17 cellular contexts compared by ENCODE assay signal in genomic region chr5:128464596-128464995, GRCh38.
"Had no signal": no experiment of that assay in that cellular context is flagged by ENCODE, and none has a peak within 500 bp of the region (broad histone marks: within the 10 kb centered on the region; RNA-seq: fewer than 3 reads in every experiment).

No MANE protein-coding gene starts in this region.

- DNase-seq: activated CD4-positive, alpha-beta T cell treated with anti-CD3 and anti-CD28 coated beads, Interleukin-2, amount 50 U/mL, for 1 hour; activated CD8-positive, alpha-beta memory T cell treated with anti-CD3 and anti-CD28 coated beads for 24 hours; activated naive CD4-positive, alpha-beta T cell; activated naive CD8-positive, alpha-beta T cell treated with anti-CD3 and anti-CD28 coated beads, Interleukin-2, amount 10 ng/mL, durations not matched to agents 7 days and 5 days; anterior cingulate cortex; glutamatergic neuron; immature natural killer cell; left colon; midbrain; ovary; stimulated activated CD4-positive, alpha-beta T cell treated with anti-CD3 and anti-CD28 coated beads, Interleukin-1b, Interleukin-23, amount 100 ng/mL, for 48 hours; SW 1271 had no signal

- H3K4me1 ChIP-seq: neural progenitor cell had no signal

- ATAC-seq: left colon, sciatic nerve had no signal

- H3K27me3 Mint-ChIP-seq: activated naive CD8-positive, alpha-beta T cell treated with anti-CD3 and anti-CD28 coated beads, Interleukin-2, amount 10 ng/mL, durations not matched to agents 7 days and 5 days had no signal

- H3K36me3 Mint-ChIP-seq: activated naive CD8-positive, alpha-beta T cell treated with anti-CD3 and anti-CD28 coated beads, Interleukin-2, amount 10 ng/mL, durations not matched to agents 7 days and 5 days; immature natural killer cell had no signal

- H3K27ac Mint-ChIP-seq: activated naive CD8-positive, alpha-beta T cell treated with anti-CD3 and anti-CD28 coated beads, Interleukin-2, amount 10 ng/mL, durations not matched to agents 7 days and 5 days; activated T-helper 1 cell treated with anti-CD3 and anti-CD28 coated beads, Interleukin-12 subunit alpha, Interleukin-12 subunit beta, Interleukin-2, Interleukin-4 antibody, amounts not matched to agents 30 ng/mL and 10 ng/mL and 1 ng/mL, durations not matched to agents 14 hours and 24 hours and 36 hours; immature natural killer cell; neural progenitor cell had no signal

- H3K27me3 ChIP-seq: neural progenitor cell, ovary had no signal

- H3K36me3 ChIP-seq: ovary, thoracic aorta had no signal

- H3K4me1 Mint-ChIP-seq: activated naive CD8-positive, alpha-beta T cell treated with anti-CD3 and anti-CD28 coated beads, Interleukin-2, amount 10 ng/mL, durations not matched to agents 7 days and 5 days; immature natural killer cell; neural progenitor cell had no signal

- H3K4me3 ChIP-seq: neural progenitor cell, ovary, thoracic aorta had no signal

- H3K27ac ChIP-seq: neural progenitor cell, ovary, thoracic aorta had no signal

- H3K9me3 ChIP-seq: ovary had no signal

- H3K4me3 Mint-ChIP-seq: activated naive CD8-positive, alpha-beta T cell treated with anti-CD3 and anti-CD28 coated beads, Interleukin-2, amount 10 ng/mL, durations not matched to agents 7 days and 5 days; activated T-helper 1 cell treated with anti-CD3 and anti-CD28 coated beads, Interleukin-12 subunit alpha, Interleukin-12 subunit beta, Interleukin-2, Interleukin-4 antibody, amounts not matched to agents 30 ng/mL and 10 ng/mL and 1 ng/mL, durations not matched to agents 14 hours and 24 hours and 36 hours; immature natural killer cell; neural progenitor cell had no signal

- H3K9me3 Mint-ChIP-seq: activated naive CD8-positive, alpha-beta T cell treated with anti-CD3 and anti-CD28 coated beads, Interleukin-2, amount 10 ng/mL, durations not matched to agents 7 days and 5 days; activated T-helper 1 cell treated with anti-CD3 and anti-CD28 coated beads, Interleukin-12 subunit alpha, Interleukin-12 subunit beta, Interleukin-2, Interleukin-4 antibody, amounts not matched to agents 30 ng/mL and 10 ng/mL and 1 ng/mL, durations not matched to agents 14 hours and 24 hours and 36 hours had no signal

- H3K9ac ChIP-seq: neural progenitor cell had no signal

- FAIRE-seq: endometrium had no signal
